Comparison of ENCODE assay signal across 1 cellular context in the genomic region with DNA sequence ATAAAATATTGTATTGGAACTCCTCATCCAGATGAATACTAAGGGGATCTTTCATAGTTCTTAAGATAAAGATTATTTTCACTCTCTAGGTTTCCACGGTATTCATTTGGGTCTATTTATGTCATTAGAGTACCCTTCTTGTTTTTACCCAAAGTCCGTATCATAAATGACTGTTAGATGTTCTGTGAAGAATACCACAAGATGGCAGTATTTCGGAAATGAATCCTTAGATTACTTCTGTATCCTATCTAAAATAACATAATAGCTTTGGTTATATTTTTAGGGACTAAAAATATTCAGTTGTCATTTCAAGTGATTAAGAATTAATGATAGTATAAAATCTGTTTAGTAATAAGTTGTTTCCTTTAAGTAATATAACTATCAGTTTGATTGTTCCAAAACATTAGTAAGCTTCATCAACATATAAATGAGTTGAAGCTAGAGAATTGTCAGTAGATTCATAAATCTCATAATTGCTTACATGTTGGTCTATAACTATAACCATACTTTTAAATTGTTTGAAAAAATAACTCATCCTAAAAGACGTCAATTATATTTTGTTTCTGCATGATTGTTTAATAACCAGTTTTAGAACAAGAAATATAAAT.
TF ChIP-seq lines count a peak whose summit lies in the region.

No MANE protein-coding gene starts in this region.

TF ChIP-seq in K562, 482 proteins besides CTCF, POLR2A, EP300 and RAD21 (continued from another document):
- TF ChIP-seq, protein P1, sequence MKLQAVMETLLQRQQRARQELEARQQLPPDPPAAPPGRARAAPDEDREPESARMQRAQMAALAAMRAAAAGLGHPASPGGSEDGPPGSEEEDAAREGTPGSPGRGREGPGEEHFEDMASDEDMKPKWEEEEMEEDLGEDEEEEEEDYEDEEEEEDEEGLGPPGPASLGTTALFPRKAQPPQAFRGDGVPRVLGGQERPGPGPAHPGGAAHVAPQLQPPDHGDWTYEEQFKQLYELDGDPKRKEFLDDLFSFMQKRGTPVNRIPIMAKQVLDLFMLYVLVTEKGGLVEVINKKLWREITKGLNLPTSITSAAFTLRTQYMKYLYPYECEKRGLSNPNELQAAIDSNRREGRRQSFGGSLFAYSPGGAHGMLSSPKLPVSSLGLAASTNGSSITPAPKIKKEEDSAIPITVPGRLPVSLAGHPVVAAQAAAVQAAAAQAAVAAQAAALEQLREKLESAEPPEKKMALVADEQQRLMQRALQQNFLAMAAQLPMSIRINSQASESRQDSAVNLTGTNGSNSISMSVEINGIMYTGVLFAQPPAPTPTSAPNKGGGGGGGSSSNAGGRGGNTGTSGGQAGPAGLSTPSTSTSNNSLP (IDR thresholded peaks at IDR 0.05; ENCODE audit: borderline replicate concordance, low read depth, low read length): 0 out of 2 replicates have a peak, but pooled peaks have one; percentile 52
- TF ChIP-seq ATF3 (IDR thresholded peaks at IDR 0.05) (no peak), ATF3 (CRISPR knock-in tag; conservative IDR thresholded peaks at IDR 0.05) (no peak), JUND (IDR thresholded peaks at IDR 0.05; ENCODE audit: borderline replicate concordance, low read depth, low read length) (peak; percentile 8; the same call in 1 of the 2 replicates), JUND (tag; IDR thresholded peaks at IDR 0.05; ENCODE audit: borderline replicate concordance, low read depth, low read length) (no peak), KLF16 (IDR thresholded peaks at IDR 0.05) (0 out of 2 replicates have a peak, but pooled peaks have one; percentile 5), CC2D1A (IDR thresholded peaks at IDR 0.05) (no peak), TAF9B (IDR thresholded peaks at IDR 0.05; ENCODE audit: partially characterized antibody) (peak; percentile 29), HIVEP1 (CRISPR knock-in tag; IDR thresholded peaks at IDR 0.05) (no peak)
- TF ChIP-seq, protein P2, sequence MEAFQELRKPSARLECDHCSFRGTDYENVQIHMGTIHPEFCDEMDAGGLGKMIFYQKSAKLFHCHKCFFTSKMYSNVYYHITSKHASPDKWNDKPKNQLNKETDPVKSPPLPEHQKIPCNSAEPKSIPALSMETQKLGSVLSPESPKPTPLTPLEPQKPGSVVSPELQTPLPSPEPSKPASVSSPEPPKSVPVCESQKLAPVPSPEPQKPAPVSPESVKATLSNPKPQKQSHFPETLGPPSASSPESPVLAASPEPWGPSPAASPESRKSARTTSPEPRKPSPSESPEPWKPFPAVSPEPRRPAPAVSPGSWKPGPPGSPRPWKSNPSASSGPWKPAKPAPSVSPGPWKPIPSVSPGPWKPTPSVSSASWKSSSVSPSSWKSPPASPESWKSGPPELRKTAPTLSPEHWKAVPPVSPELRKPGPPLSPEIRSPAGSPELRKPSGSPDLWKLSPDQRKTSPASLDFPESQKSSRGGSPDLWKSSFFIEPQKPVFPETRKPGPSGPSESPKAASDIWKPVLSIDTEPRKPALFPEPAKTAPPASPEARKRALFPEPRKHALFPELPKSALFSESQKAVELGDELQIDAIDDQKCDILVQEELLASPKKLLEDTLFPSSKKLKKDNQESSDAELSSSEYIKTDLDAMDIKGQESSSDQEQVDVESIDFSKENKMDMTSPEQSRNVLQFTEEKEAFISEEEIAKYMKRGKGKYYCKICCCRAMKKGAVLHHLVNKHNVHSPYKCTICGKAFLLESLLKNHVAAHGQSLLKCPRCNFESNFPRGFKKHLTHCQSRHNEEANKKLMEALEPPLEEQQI (IDR thresholded peaks at IDR 0.05): peak; percentile 20; the same call in 1 of the 2 replicates
